20 cellular contexts compared by ENCODE assay signal in the genomic region with DNA sequence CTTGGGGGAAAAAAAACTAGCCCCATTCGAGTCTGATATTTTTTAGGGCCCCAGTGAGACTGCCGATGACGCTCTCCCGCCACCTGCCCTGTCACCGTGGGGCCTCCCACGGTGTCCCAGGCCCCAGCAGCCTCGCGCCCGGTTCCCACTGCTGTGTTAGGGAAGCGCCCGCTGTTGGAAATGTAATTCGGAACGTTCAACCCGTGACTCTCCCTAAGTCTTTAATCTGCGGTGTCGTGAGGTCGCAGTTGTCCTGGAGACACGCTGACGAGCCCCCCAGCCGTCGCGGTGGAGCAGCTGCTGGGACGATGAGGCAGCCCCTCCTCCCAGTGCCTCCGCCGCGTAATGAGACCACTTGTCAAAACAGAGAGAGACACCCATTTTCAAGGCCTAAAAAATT.
A peak's percentile ranks its signal among the peaks of the same experiment; 100 is the strongest.
DNase-seq lines count a peak whose midpoint lies in the region; ATAC-seq and TF ChIP-seq lines count a peak whose summit lies in the region.
"Had no signal": no experiment of that assay in that cellular context is flagged by ENCODE, and none has a peak within 500 bp of the region (broad histone marks: within the 10 kb centered on the region; RNA-seq: fewer than 3 reads in every experiment).

No MANE protein-coding gene starts in this region.

- H3K27ac Mint-ChIP-seq in glutamatergic neuron (ENCODE audit: unreplicated experiment): peak overlapping the region; percentile 91
- H3K27ac Mint-ChIP-seq: CD4-positive, CD25-positive, alpha-beta regulatory T cell had no signal

- peaks cover 11% of the 10 kb centered on the region for H3K4me1 Mint-ChIP-seq in glutamatergic neuron (ENCODE audit: low read depth, unreplicated experiment)
- H3K4me1 Mint-ChIP-seq: CD4-positive, CD25-positive, alpha-beta regulatory T cell; stimulated activated effector memory CD8-positive, alpha-beta T cell treated with anti-CD3 and anti-CD28 coated beads, Interleukin-12 subunit alpha, Interleukin-12 subunit beta, amount 100 ng/mL, for 72 hours had no signal

- ATAC-seq in HG03354 (IDR thresholded peaks at IDR 0.05; ENCODE audit: poor library complexity, severe bottlenecking, unreplicated experiment): no peak
- ATAC-seq in GM21528 (IDR thresholded peaks at IDR 0.05; ENCODE audit: low FRiP score, unreplicated experiment): no peak
- ATAC-seq: effector memory CD8-positive, alpha-beta T cell; K562; stimulated activated effector memory CD8-positive, alpha-beta T cell treated with anti-CD3 and anti-CD28 coated beads, Interleukin-12 subunit alpha, Interleukin-12 subunit beta, amount 100 ng/mL, for 72 hours had no signal

- H3K9me3 Mint-ChIP-seq in glutamatergic neuron (ENCODE audit: unreplicated experiment): peaks cover 14% of the 10 kb centered on the region
- H3K9me3 Mint-ChIP-seq: effector memory CD8-positive, alpha-beta T cell; stimulated activated effector memory CD8-positive, alpha-beta T cell treated with anti-CD3 and anti-CD28 coated beads, Interleukin-12 subunit alpha, Interleukin-12 subunit beta, amount 100 ng/mL, for 72 hours had no signal

- peak overlapping the region; percentile 49 for H3K4me3 Mint-ChIP-seq in glutamatergic neuron (ENCODE audit: unreplicated experiment)
- H3K4me3 Mint-ChIP-seq: CD4-positive, CD25-positive, alpha-beta regulatory T cell; effector memory CD8-positive, alpha-beta T cell; stimulated activated effector memory CD8-positive, alpha-beta T cell treated with anti-CD3 and anti-CD28 coated beads, Interleukin-12 subunit alpha, Interleukin-12 subunit beta, amount 100 ng/mL, for 72 hours had no signal

- DNase-seq in DMS79 treated with DMSO at 0.1 percent for 48 hours (lab: John Stamatoyannopoulos, UW) (peak; percentile 45), NCI-H2171 treated with DMSO at 0.1 percent for 48 hours (lab: John Stamatoyannopoulos, UW) (peak; percentile 65), glutamatergic neuron (no peak), retina (peak; percentile 67), NCI-H2029 (lab: John Stamatoyannopoulos, UW) (no peak)
- DNase-seq in activated effector memory CD4-positive, alpha-beta T cell treated with Interleukin-2 at 50 U/mL for 16 hours: no peak
- DNase-seq: activated CD8-positive, alpha-beta memory T cell treated with anti-CD3 and anti-CD28 coated beads for 24 hours; activated naive CD4-positive, alpha-beta T cell treated with anti-CD3 and anti-CD28 coated beads, Interleukin-2, amount 50 U/mL, for 16 hours; activated T-cell treated with anti-CD3 and anti-CD28 coated beads, Interleukin-2, amount 50 U/mL, for 48 hours; CD4-positive, CD25-positive, alpha-beta regulatory T cell; cerebellar nuclear complex; effector memory CD8-positive, alpha-beta T cell; GF-D8; left cardiac atrium; midbrain; MM.1S had no signal

- H3K27me3 Mint-ChIP-seq in glutamatergic neuron (ENCODE audit: unreplicated experiment): peaks cover 4% of the 10 kb centered on the region
- H3K27me3 Mint-ChIP-seq: CD4-positive, CD25-positive, alpha-beta regulatory T cell; effector memory CD8-positive, alpha-beta T cell had no signal

- TF ChIP-seq CTCF in glutamatergic neuron (IDR thresholded peaks at IDR 0.05; ENCODE audit: partially characterized antibody, unreplicated experiment): no peak

- peaks cover 24% of the 10 kb centered on the region for H3K36me3 Mint-ChIP-seq in glutamatergic neuron (ENCODE audit: unreplicated experiment)

Comparison
In these comparisons a context has a peak if more than half of its experiments do, and no peak if none do; other contexts are left out.
1. DNase-seq: peak in DMS79 treated with DMSO at 0.1 percent for 48 hours (single experiment), NCI-H2171 treated with DMSO at 0.1 percent for 48 hours (single experiment) and retina (single experiment); none in glutamatergic neuron (single experiment), activated effector memory CD4-positive, alpha-beta T cell treated with Interleukin-2 at 50 U/mL for 16 hours (single experiment) and NCI-H2029 (single experiment).